Comparison of ENCODE assay signal across 23 cellular contexts in genomic region chr7:149732611-149733010, GRCh38.
"Had no signal": no experiment of that assay in that cellular context is flagged by ENCODE, and none has a peak within 500 bp of the region (broad histone marks: within the 10 kb centered on the region; RNA-seq: fewer than 3 reads in every experiment).

No MANE protein-coding gene starts in this region.

- H3K9me3 Mint-ChIP-seq: naive thymus-derived CD8-positive, alpha-beta T cell; nephron progenitor cell; stimulated activated effector memory CD8-positive, alpha-beta T cell treated with anti-CD3 and anti-CD28 coated beads, Interleukin-12 subunit alpha, Interleukin-12 subunit beta, amount 100 ng/mL, for 72 hours; type B pancreatic cell had no signal

- H3K9me3 ChIP-seq: gastrocnemius medialis, pancreas, stomach, thyroid gland had no signal

- H3K27ac Mint-ChIP-seq: naive thymus-derived CD8-positive, alpha-beta T cell; progenitor cell of endocrine pancreas; stimulated activated effector memory CD8-positive, alpha-beta T cell treated with anti-CD3 and anti-CD28 coated beads, Interleukin-12 subunit alpha, Interleukin-12 subunit beta, amount 100 ng/mL, for 72 hours; type B pancreatic cell had no signal

- H3K27ac ChIP-seq: dorsolateral prefrontal cortex, gastrocnemius medialis, pancreas, thyroid gland had no signal

- H3K4me3 ChIP-seq: dorsolateral prefrontal cortex, gastrocnemius medialis, pancreas, smooth muscle cell, stomach, thyroid gland had no signal

- H3K4me2 ChIP-seq: smooth muscle cell had no signal

- ATAC-seq: gastrocnemius medialis; naive thymus-derived CD8-positive, alpha-beta T cell; pancreas; stimulated activated effector memory CD8-positive, alpha-beta T cell treated with anti-CD3 and anti-CD28 coated beads, Interleukin-12 subunit alpha, Interleukin-12 subunit beta, amount 100 ng/mL, for 72 hours had no signal

- H3K27me3 Mint-ChIP-seq: type B pancreatic cell had no signal

- H3K4me1 ChIP-seq: pancreas, thyroid gland had no signal

- DNase-seq: caudate nucleus; cerebellar nuclear complex; effector CD4-positive, alpha-beta T cell; foreskin fibroblast; gastrocnemius medialis; kidney glomerular epithelial cell; mesenchymal stem cell; naive thymus-derived CD8-positive, alpha-beta T cell; nephron progenitor cell; occipital lobe; stimulated activated CD4-positive, alpha-beta T cell treated with anti-CD3 and anti-CD28 coated beads, Interleukin-2, amount 100 ng/mL, for 24 hours; stimulated activated CD4-positive, alpha-beta T cell treated with anti-CD3 and anti-CD28 coated beads, Interleukin-4, amount 100 ng/mL, for 24 hours; stimulated activated naive CD4-positive, alpha-beta T cell treated with Interleukin-2 at 50 U/mL for 16 hours; thyroid gland had no signal

- H3K27me3 ChIP-seq: dorsolateral prefrontal cortex, gastrocnemius medialis, pancreas, thyroid gland had no signal

- H3K4me3 Mint-ChIP-seq: naive thymus-derived CD8-positive, alpha-beta T cell; nephron progenitor cell; stimulated activated effector memory CD8-positive, alpha-beta T cell treated with anti-CD3 and anti-CD28 coated beads, Interleukin-12 subunit alpha, Interleukin-12 subunit beta, amount 100 ng/mL, for 72 hours; type B pancreatic cell had no signal

- FAIRE-seq: colon, pancreas, urothelium cell line had no signal
